Comparison of ENCODE assay signal across 1 cellular context in genomic region chr18:70287731-70288130, GRCh38.
TF ChIP-seq lines count a peak whose summit lies in the region.

No MANE protein-coding gene starts in this region.

TF ChIP-seq in HCT116, 20 proteins besides CTCF, POLR2A, EP300 and RAD21 (continued from another document):
- TF ChIP-seq ZBTB33 (IDR thresholded peaks at IDR 0.05; ENCODE audit: extremely low read depth, insufficient replicate concordance, low read length) = no peak
- TF ChIP-seq CBX3 (IDR thresholded peaks at IDR 0.05; ENCODE audit: low read depth) = no peak
- no peak for TF ChIP-seq JUND (IDR thresholded peaks at IDR 0.05)
- TF ChIP-seq ZFX (IDR thresholded peaks at IDR 0.05) = no peak
